Comparison of ENCODE assay signal across 22 cellular contexts in genomic region chr12:130435826-130436225, GRCh38.
"Had no signal": no experiment of that assay in that cellular context is flagged by ENCODE, and none has a peak within 500 bp of the region (broad histone marks: within the 10 kb centered on the region; RNA-seq: fewer than 3 reads in every experiment).

No MANE protein-coding gene starts in this region.

- H3K27ac ChIP-seq: coronary artery, gastrocnemius medialis, heart right ventricle, left lung, lower lobe of right lung, neutrophil, tibial artery, upper lobe of left lung, vagina had no signal

- H3K27me3 ChIP-seq: gastrocnemius medialis, heart right ventricle, left lung, neutrophil, tibial artery, upper lobe of left lung, vagina had no signal

- H3K36me3 Mint-ChIP-seq: memory B cell; naive B cell; stimulated activated memory B cell treated with anti-CD40 and anti-IgM and Interleukin-4, amounts not matched to agents 10 μg/mL and 1 μg/mL and 100 μg/mL, for 72 hours had no signal

- H3K36me3 ChIP-seq: gastrocnemius medialis, heart right ventricle, left lung, lower lobe of right lung, neutrophil, tibial artery, upper lobe of left lung, vagina had no signal

- DNase-seq: effector CD8-positive, alpha-beta T cell; gastrocnemius medialis; heart right ventricle; hypothalamus; left lung; lower lobe of right lung; naive B cell; nephron progenitor cell; stimulated activated CD4-positive, alpha-beta T cell treated with anti-CD3 and anti-CD28 coated beads, Interleukin-15, amount 100 ng/mL, for 24 hours; stimulated activated CD4-positive, alpha-beta T cell treated with anti-CD3 and anti-CD28 coated beads, Interleukin-1b, Interleukin-23, amount 100 ng/mL, for 48 hours; stimulated activated CD4-positive, alpha-beta T cell treated with anti-CD3 and anti-CD28 coated beads, Interleukin-4, amount 100 ng/mL, for 24 hours had no signal

- H3K27me3 Mint-ChIP-seq: memory B cell; naive B cell; stimulated activated memory B cell treated with anti-CD40 and anti-IgM and Interleukin-4, amounts not matched to agents 10 μg/mL and 1 μg/mL and 100 μg/mL, for 72 hours; stimulated activated naive CD8-positive, alpha-beta T cell treated with anti-CD3 and anti-CD28 coated beads, Interleukin-15, Interleukin-2, amounts not matched to agents 100 ng/mL and 50 ng/mL, for 24 hours had no signal

- H3K4me3 Mint-ChIP-seq: memory B cell; naive B cell; nephron progenitor cell; stimulated activated memory B cell treated with anti-CD40 and anti-IgM and Interleukin-4, amounts not matched to agents 10 μg/mL and 1 μg/mL and 100 μg/mL, for 72 hours; stimulated activated naive CD8-positive, alpha-beta T cell treated with anti-CD3 and anti-CD28 coated beads, Interleukin-15, Interleukin-2, amounts not matched to agents 100 ng/mL and 50 ng/mL, for 24 hours had no signal

- H3K4me1 Mint-ChIP-seq: memory B cell; nephron progenitor cell; stimulated activated memory B cell treated with anti-CD40 and anti-IgM and Interleukin-4, amounts not matched to agents 10 μg/mL and 1 μg/mL and 100 μg/mL, for 72 hours had no signal

- H3K4me3 ChIP-seq: coronary artery, gastrocnemius medialis, heart right ventricle, left lung, lower lobe of right lung, tibial artery, upper lobe of left lung, vagina had no signal

- FAIRE-seq: islet of Langerhans had no signal

- H3K4me1 ChIP-seq: gastrocnemius medialis, heart right ventricle, left lung, lower lobe of right lung, tibial artery, upper lobe of left lung, vagina had no signal

- ATAC-seq: esophagus mucosa; gastrocnemius medialis; heart right ventricle; left lung; lower lobe of right lung; right cardiac atrium; stimulated activated memory B cell treated with anti-CD40 and anti-IgM and Interleukin-4, amounts not matched to agents 10 μg/mL and 1 μg/mL and 100 μg/mL, for 72 hours had no signal

- H3K27ac Mint-ChIP-seq: memory B cell; naive B cell; nephron progenitor cell; stimulated activated memory B cell treated with anti-CD40 and anti-IgM and Interleukin-4, amounts not matched to agents 10 μg/mL and 1 μg/mL and 100 μg/mL, for 72 hours; stimulated activated naive CD8-positive, alpha-beta T cell treated with anti-CD3 and anti-CD28 coated beads, Interleukin-15, Interleukin-2, amounts not matched to agents 100 ng/mL and 50 ng/mL, for 24 hours had no signal

- H3K9me3 ChIP-seq: gastrocnemius medialis, lower lobe of right lung, neutrophil, upper lobe of left lung, vagina had no signal
